ENCODE assay signal across 8 cellular contexts in the genomic region with DNA sequence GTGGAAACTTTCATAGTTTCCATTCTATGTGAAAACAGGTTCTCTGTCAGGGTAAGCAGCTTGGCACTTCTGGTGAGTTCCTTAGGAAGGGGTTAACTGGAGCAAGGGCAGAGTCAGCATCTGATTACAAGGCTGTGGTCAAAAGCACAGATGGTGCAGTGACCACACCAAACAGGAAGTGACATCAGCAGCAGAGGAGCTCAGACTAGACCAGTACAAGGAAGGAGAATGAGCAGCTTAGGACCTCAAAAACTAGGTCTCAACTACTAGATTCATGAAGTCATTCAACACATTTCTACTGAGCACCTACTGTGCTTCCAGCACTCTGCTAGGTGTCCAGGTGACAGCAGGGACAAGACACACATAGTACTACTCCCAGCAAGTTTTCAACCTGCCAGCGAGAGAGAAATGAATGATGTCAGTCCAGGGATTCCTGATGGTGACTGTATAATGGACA.
DNase-seq lines count a peak whose midpoint lies in the region; ATAC-seq and TF ChIP-seq lines count a peak whose summit lies in the region.

No MANE protein-coding gene starts in this region.

- H3K36me3 ChIP-seq in brain microvascular endothelial cell (replicated peaks) (no peaks in the 10 kb centered on the region), endodermal cell (ENCODE audit: control insufficient read depth, insufficient read depth, low read length) (no peaks in the 10 kb centered on the region)

- peaks cover 54% of the 10 kb centered on the region for H3K9me3 Mint-ChIP-seq in endodermal cell

- no peak overlapping the region for H3K9ac ChIP-seq in endodermal cell (ENCODE audit: extremely low read depth, low read length, poor library complexity, severe bottlenecking)

- H3K27me3 ChIP-seq in brain microvascular endothelial cell (replicated peaks) = no peaks in the 10 kb centered on the region
- H3K27me3 ChIP-seq in endodermal cell (ENCODE audit: control insufficient read depth, insufficient read depth, low read length, poor library complexity, severe bottlenecking) = peaks cover 24% of the 10 kb centered on the region

- H3K27ac ChIP-seq in brain microvascular endothelial cell (no peak overlapping the region), endodermal cell (ENCODE audit: low read depth, low read length) (no peak overlapping the region)

- in situ Hi-C loops in brain microvascular endothelial cell (cut with HindIII; ENCODE audit: low pct_ligation_motif_present, low sequenced_read_pairs) = no loop called here

- H3K4me1 ChIP-seq in endodermal cell (ENCODE audit: control insufficient read depth, insufficient read depth, low read length) = no peaks in the 10 kb centered on the region

- no peaks in the 10 kb centered on the region for H3K9me3 ChIP-seq in endodermal cell (ENCODE audit: control insufficient read depth, low read length)

- DNase-seq in Ammon's horn (ENCODE audit: low spot score) (peak; percentile 45), brain microvascular endothelial cell (peak; percentile 72), renal cortical epithelial cell (ENCODE audit: low read depth) (peak; percentile 59), NCI-H2029 (lab: John Stamatoyannopoulos, UW) (no peak), endodermal cell (no peak), SIG-M5 treated with dmso at 0.1 percent for 504 hours (lab: John Stamatoyannopoulos, UW; ENCODE audit: unreplicated experiment) (no peak)

- H3K36me3 Mint-ChIP-seq in endodermal cell (ENCODE audit: low read depth) = no peaks in the 10 kb centered on the region

- no peak for TF ChIP-seq CTCF in brain microvascular endothelial cell (IDR thresholded peaks at IDR 0.05; ENCODE audit: low read depth, low read length, missing control alignments)
- no peak for TF ChIP-seq CTCF in endodermal cell (conservative IDR thresholded peaks at IDR 0.05)

- 100% methylated on average over 1 of the region's 1 CpG; no CpG with 5 or more reads in 1 of the 2 experiments for WGBS in endodermal cell (ENCODE audit: insufficient coverage in 1 of 2, insufficient read length in 1 of 2), 2 experiments

- H3K27me3 Mint-ChIP-seq in endodermal cell (ENCODE audit: insufficient read depth) = peaks cover 20% of the 10 kb centered on the region

- no peak overlapping the region for H3K27ac Mint-ChIP-seq in endodermal cell

- H3K4me3 ChIP-seq in brain microvascular endothelial cell (ENCODE audit: low read depth, low read length) = no peak overlapping the region
- H3K4me3 ChIP-seq in endodermal cell (ENCODE audit: low read length) = no peak overlapping the region

- no peaks in the 10 kb centered on the region for H3K4me1 Mint-ChIP-seq in endodermal cell

- ATAC-seq in GM19463 (IDR thresholded peaks at IDR 0.05; ENCODE audit: unreplicated experiment) (peak; percentile 85), HG03521 (IDR thresholded peaks at IDR 0.05; ENCODE audit: unreplicated experiment) (peak; percentile 82)

- no peak overlapping the region for H3K4me3 Mint-ChIP-seq in endodermal cell

Comparison
In these comparisons a context has a peak if more than half of its experiments do, and no peak if none do; other contexts are left out.
1. DNase-seq: peak in Ammon's horn (single experiment), brain microvascular endothelial cell (single experiment) and renal cortical epithelial cell (single experiment); none in NCI-H2029 (single experiment), endodermal cell (single experiment) and SIG-M5 treated with dmso at 0.1 percent for 504 hours (single experiment).